8 cellular contexts compared by ENCODE assay signal in the genomic region with DNA sequence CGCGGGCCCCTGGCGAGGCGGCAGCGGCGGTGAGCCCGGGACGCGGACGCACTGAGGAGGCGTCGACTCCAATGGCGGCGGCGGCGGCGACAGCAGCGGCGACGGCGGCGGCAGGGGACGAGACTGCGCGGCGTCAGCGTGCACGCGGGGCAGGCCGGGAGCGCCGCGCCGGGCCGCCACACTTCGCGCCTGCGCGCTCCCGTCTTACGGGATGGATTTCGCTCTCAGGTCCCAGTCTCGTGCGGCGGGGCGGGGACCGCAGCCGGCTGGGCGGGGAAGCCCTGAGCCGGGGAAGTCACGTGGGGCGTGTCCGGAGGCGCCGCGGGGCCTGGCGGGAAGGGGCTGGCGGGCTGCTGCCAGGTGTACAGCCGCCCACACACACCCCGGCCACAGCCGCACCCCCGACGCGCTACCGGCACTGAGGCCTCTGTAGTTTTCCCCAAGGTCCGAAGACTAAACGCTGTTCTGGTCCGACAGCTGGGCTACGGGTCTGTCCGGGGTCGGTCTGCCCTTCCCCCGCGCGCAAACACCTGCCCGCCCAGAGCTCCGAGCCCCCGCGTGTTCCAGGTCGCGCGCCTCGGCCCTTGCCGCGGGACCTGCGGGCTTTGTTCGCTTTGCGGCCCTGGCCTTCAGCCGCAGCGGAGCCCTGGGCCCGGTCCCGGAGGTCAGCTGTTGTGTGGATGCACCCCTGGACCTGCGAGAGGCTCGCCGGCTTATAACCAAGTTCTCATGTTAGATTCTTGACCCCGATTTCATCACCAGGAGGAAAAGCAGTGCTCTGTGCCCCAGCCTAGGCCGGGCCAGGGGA. TPM values are rescaled to one million over a fixed set of nuclear protein-coding genes. Genes with fewer than 3 reads are reported as not detected.
DNase-seq lines count a peak whose midpoint lies in the region; ATAC-seq lines count a peak whose summit lies in the region.

TSS of gene YTHDF1 (minus strand) at position 91 of the 808 bp plus-strand sequence. CDS start 239 bp downstream, outside the sequence.

- peak; percentile 88 for ATAC-seq in GM21360 (IDR thresholded peaks at IDR 0.05; ENCODE audit: unreplicated experiment)

- DNase-seq in COLO668 (lab: John Stamatoyannopoulos, UW; ENCODE audit: unreplicated experiment) (peak; percentile 99), HT-29 (ENCODE audit: low spot score) (peak; percentile 99), medulla oblongata (ENCODE audit: extremely low spot score) (peak; percentile 97)
- peak; percentile 93 for DNase-seq in NK-92 treated with Interleukin-12 subunit alpha and Interleukin-12 subunit beta, amount 100 ng/mL, for 24 hours (lab: John Stamatoyannopoulos, UW)
- DNase-seq in activated CD8-positive, alpha-beta memory T cell treated with anti-CD3 and anti-CD28 coated beads for 24 hours = peak; percentile 97
- DNase-seq in effector CD8-positive, alpha-beta T cell (lab: John Stamatoyannopoulos, UW) = peak; percentile 87
- peak; percentile 88 to 93 (median 91) for DNase-seq in stimulated activated CD4-positive, alpha-beta T cell treated with anti-CD3 and anti-CD28 coated beads, TNF-alpha, amount 100 ng/mL, for 48 hours (ENCODE audit: low read depth in 3 of 3)

RNA-seq across cellular contexts. Expression of gene YTHDF1, which starts in this region (rescaled TPM):
- 47.2 and 53.6 TPM in 2 replicates for total RNA-seq in HT-29 (2014; rRNA removed; shearing (Covaris generic))

Comparison
In these comparisons a context has a peak if more than half of its experiments do, and no peak if none do; other contexts are left out.
1. Peak in every context shown above with its lines: DNase-seq and ATAC-seq.